In genomic region chr10:34187201-34187600, GRCh38 we compare ENCODE assay signal across 1 cellular context.
TF ChIP-seq lines count a peak whose summit lies in the region.

No MANE protein-coding gene starts in this region.

TF ChIP-seq in SK-N-SH, 30 proteins besides CTCF, POLR2A, EP300 and RAD21 (continued from another document):
- TF ChIP-seq FOSL2 (IDR thresholded peaks at IDR 0.05; ENCODE audit: borderline replicate concordance, low read depth) = peak; percentile 63
- TF ChIP-seq, protein P1, sequence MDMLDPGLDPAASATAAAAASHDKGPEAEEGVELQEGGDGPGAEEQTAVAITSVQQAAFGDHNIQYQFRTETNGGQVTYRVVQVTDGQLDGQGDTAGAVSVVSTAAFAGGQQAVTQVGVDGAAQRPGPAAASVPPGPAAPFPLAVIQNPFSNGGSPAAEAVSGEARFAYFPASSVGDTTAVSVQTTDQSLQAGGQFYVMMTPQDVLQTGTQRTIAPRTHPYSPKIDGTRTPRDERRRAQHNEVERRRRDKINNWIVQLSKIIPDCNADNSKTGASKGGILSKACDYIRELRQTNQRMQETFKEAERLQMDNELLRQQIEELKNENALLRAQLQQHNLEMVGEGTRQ (IDR thresholded peaks at IDR 0.05; ENCODE audit: borderline replicate concordance, low read depth, low read length) = no peak
- peak; percentile 78; the same call in 1 of the 2 replicates for TF ChIP-seq NFIC (IDR thresholded peaks at IDR 0.05; ENCODE audit: borderline replicate concordance)
- peak; percentile 99 for TF ChIP-seq TCF12 (IDR thresholded peaks at IDR 0.05)
- TF ChIP-seq, protein P2, sequence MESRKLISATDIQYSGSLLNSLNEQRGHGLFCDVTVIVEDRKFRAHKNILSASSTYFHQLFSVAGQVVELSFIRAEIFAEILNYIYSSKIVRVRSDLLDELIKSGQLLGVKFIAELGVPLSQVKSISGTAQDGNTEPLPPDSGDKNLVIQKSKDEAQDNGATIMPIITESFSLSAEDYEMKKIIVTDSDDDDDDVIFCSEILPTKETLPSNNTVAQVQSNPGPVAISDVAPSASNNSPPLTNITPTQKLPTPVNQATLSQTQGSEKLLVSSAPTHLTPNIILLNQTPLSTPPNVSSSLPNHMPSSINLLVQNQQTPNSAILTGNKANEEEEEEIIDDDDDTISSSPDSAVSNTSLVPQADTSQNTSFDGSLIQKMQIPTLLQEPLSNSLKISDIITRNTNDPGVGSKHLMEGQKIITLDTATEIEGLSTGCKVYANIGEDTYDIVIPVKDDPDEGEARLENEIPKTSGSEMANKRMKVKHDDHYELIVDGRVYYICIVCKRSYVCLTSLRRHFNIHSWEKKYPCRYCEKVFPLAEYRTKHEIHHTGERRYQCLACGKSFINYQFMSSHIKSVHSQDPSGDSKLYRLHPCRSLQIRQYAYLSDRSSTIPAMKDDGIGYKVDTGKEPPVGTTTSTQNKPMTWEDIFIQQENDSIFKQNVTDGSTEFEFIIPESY (IDR thresholded peaks at IDR 0.05; ENCODE audit: borderline replicate concordance, low read depth) = 0 out of 2 replicates have a peak, but pooled peaks have one; percentile 30
- TF ChIP-seq ELF1 (IDR thresholded peaks at IDR 0.05) = no peak
- peak; percentile 35; the same call in 1 of the 2 replicates for TF ChIP-seq SIN3A (IDR thresholded peaks at IDR 0.05; ENCODE audit: borderline replicate concordance, low read depth, low read length)
- TF ChIP-seq POLR2AphosphoS5 (IDR thresholded peaks at IDR 0.05; ENCODE audit: low read depth, low read length) = peak; percentile 76
- TF ChIP-seq MXI1 (IDR thresholded peaks at IDR 0.05; ENCODE audit: low read depth, low read length) = no peak
- no peak for TF ChIP-seq EZH2phosphoT487 (IDR thresholded peaks at IDR 0.05; ENCODE audit: borderline replicate concordance, low read depth)
- peak; percentile 72; the same call in 1 of the 2 replicates for TF ChIP-seq FOXM1 (IDR thresholded peaks at IDR 0.05; ENCODE audit: low read depth)
- no peak for TF ChIP-seq SMC3 (IDR thresholded peaks at IDR 0.05; ENCODE audit: low read depth, low read length)
- TF ChIP-seq TAF1 (IDR thresholded peaks at IDR 0.05; ENCODE audit: borderline replicate concordance, low read depth, low read length) = no peak
- TF ChIP-seq MEF2A (IDR thresholded peaks at IDR 0.05; ENCODE audit: borderline replicate concordance, low read depth) = no peak
- TF ChIP-seq, protein P3, sequence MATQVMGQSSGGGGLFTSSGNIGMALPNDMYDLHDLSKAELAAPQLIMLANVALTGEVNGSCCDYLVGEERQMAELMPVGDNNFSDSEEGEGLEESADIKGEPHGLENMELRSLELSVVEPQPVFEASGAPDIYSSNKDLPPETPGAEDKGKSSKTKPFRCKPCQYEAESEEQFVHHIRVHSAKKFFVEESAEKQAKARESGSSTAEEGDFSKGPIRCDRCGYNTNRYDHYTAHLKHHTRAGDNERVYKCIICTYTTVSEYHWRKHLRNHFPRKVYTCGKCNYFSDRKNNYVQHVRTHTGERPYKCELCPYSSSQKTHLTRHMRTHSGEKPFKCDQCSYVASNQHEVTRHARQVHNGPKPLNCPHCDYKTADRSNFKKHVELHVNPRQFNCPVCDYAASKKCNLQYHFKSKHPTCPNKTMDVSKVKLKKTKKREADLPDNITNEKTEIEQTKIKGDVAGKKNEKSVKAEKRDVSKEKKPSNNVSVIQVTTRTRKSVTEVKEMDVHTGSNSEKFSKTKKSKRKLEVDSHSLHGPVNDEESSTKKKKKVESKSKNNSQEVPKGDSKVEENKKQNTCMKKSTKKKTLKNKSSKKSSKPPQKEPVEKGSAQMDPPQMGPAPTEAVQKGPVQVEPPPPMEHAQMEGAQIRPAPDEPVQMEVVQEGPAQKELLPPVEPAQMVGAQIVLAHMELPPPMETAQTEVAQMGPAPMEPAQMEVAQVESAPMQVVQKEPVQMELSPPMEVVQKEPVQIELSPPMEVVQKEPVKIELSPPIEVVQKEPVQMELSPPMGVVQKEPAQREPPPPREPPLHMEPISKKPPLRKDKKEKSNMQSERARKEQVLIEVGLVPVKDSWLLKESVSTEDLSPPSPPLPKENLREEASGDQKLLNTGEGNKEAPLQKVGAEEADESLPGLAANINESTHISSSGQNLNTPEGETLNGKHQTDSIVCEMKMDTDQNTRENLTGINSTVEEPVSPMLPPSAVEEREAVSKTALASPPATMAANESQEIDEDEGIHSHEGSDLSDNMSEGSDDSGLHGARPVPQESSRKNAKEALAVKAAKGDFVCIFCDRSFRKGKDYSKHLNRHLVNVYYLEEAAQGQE (IDR thresholded peaks at IDR 0.05; ENCODE audit: low read depth, low read length) = 0 out of 2 replicates have a peak, but pooled peaks have one; percentile 47
